8 cellular contexts compared by ENCODE assay signal in the genomic region with DNA sequence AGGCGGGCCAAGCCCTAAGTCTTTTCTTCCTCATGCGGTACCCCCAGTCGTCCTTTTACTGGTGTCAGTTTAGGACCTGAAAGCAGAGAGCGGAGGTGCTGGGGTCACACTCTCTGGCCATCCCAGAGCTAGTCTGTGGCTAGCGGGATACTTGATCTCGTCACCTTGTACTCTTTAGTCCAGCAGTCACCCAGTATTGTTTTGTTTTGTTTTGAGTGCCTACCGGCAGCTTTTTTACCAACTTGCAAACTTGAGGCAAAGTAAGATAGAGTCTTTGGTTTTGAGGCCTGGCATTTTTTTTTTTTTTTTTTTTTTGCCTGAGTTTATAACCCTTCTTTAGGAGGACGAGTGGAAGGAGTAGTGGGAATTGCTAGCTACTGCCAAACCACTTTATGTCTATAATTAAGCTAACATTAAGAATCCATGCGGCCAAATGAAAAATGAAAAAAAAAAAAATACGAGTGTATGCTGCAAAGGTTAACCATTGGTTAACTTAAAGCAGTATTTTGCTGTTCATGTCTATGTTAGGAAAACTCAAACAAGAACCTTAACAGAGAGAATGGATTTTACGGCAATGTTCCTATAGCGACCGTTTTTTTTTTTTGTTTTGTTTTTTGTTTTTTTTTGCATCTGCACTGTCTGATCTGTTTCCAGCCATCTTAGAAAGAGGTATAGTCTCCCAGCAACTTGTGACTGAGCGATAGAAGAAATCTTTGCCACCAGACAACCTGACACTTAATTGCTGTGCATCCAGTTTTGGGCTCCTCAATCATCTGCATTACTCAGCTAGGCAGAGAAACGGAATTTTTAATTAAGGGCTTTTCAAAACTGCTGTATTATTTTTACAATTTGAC. TPM values are rescaled to one million over a fixed set of nuclear protein-coding genes. Genes with fewer than 3 reads are reported as not detected.
DNase-seq lines count a peak whose midpoint lies in the region; ATAC-seq, FAIRE-seq and TF ChIP-seq lines count a peak whose summit lies in the region.

No MANE protein-coding gene starts in this region.

- peaks cover 48% of the 10 kb centered on the region for H4K20me1 ChIP-seq in astrocyte (ENCODE audit: insufficient read depth, low read length)
- peaks cover 5% of the 10 kb centered on the region for H4K20me1 ChIP-seq in keratinocyte (ENCODE audit: control insufficient read depth, extremely low read depth, insufficient read depth, low read length)

- peaks cover 4% of the 10 kb centered on the region for H3K36me3 Mint-ChIP-seq in IgD-negative memory B cell
- no peaks in the 10 kb centered on the region for H3K36me3 Mint-ChIP-seq in astrocyte (ENCODE audit: low read depth, unreplicated experiment)

- H3K79me2 ChIP-seq in astrocyte (ENCODE audit: insufficient read depth, low read length) (peaks cover 88% of the 10 kb centered on the region), keratinocyte (ENCODE audit: control insufficient read depth, insufficient read depth, low read length) (peaks cover 63% of the 10 kb centered on the region)

- FAIRE-seq in astrocyte (lab: Jason Lieb, UNC) = no peak
- no peak for FAIRE-seq in keratinocyte (lab: Jason Lieb, UNC)

- H3K27me3 Mint-ChIP-seq in IgD-negative memory B cell (no peaks in the 10 kb centered on the region), astrocyte (ENCODE audit: low read depth, unreplicated experiment) (no peaks in the 10 kb centered on the region)

- H3K27ac Mint-ChIP-seq in IgD-negative memory B cell (peak overlapping the region; percentile 98 to 100 (median 98)), astrocyte (ENCODE audit: unreplicated experiment) (peak overlapping the region; percentile 81)

- H3K4me3 Mint-ChIP-seq in IgD-negative memory B cell (peak overlapping the region; percentile 94 to 99 (median 98)), astrocyte (ENCODE audit: unreplicated experiment) (peak overlapping the region; percentile 96)

- H2AFZ ChIP-seq in astrocyte (ENCODE audit: low read depth, low read length) (peak overlapping the region; percentile 70), keratinocyte (ENCODE audit: control insufficient read depth, low read length) (peak overlapping the region; percentile 78)

- no peak for TF ChIP-seq CTCF in BJ (IDR thresholded peaks at IDR 0.05; ENCODE audit: insufficient read depth, low read depth, low read length)
- TF ChIP-seq CTCF in astrocyte (IDR thresholded peaks at IDR 0.05; ENCODE audit: insufficient read depth, low read depth, low read length) = no peak
- TF ChIP-seq CTCF in keratinocyte (optimal IDR thresholded peaks at IDR 0.05 in 1 of 3, IDR thresholded peaks at IDR 0.05 in 1 of 3, conservative IDR thresholded peaks at IDR 0.05 in 1 of 3; ENCODE audit: extremely low read depth in 1 of 3, insufficient read depth in 2 of 3, low read length in 3 of 3) = no peak
- TF ChIP-seq CTCF in suprapubic skin (IDR thresholded peaks at IDR 0.05) = no peak

- H3K4me1 Mint-ChIP-seq in IgD-negative memory B cell = peaks cover 52 to 65% (median 59%) of the 10 kb centered on the region in 3 donors
- peaks cover 18% of the 10 kb centered on the region for H3K4me1 Mint-ChIP-seq in astrocyte (ENCODE audit: low read depth, unreplicated experiment)

- peak overlapping the region; percentile 95 for H3K27ac ChIP-seq in astrocyte (ENCODE audit: low read depth, low read length)
- H3K27ac ChIP-seq in keratinocyte (ENCODE audit: control insufficient read depth, insufficient read depth, low read length) = peak overlapping the region; percentile 89
- peak overlapping the region; percentile 99 for H3K27ac ChIP-seq in suprapubic skin

- H3K4me3 ChIP-seq in BJ (ENCODE audit: low read depth, low read length) = peak overlapping the region; percentile 88
- H3K4me3 ChIP-seq in astrocyte (ENCODE audit: insufficient read depth, low read depth, low read length) = peak overlapping the region; percentile 82
- peak overlapping the region; percentile 74 to 85 (median 84) for H3K4me3 ChIP-seq in keratinocyte (ENCODE audit: control insufficient read depth in 2 of 3, extremely low read depth in 1 of 3, insufficient read depth in 2 of 3, low read depth in 1 of 3, low read length in 3 of 3)
- peak overlapping the region; percentile 89 for H3K4me3 ChIP-seq in suprapubic skin

- under 1% methylated on average over 14 of the region's 15 CpGs for WGBS in suprapubic skin

- DNase-seq in BJ (ENCODE audit: low read depth) (no peak), astrocyte (ENCODE audit: low read depth) (peak; percentile 1), keratinocyte (ENCODE audit: low read depth, low spot score) (no peak), suprapubic skin (ENCODE audit: low spot score in 2 of 2) (no peak), ureter (ENCODE audit: low spot score) (no peak), D341Med (ENCODE audit: low spot score) (no peak)

- dilution Hi-C loops in keratinocyte (cut with MboI; ENCODE audit: extremely low pct_ligation_motif_present, low sequenced_read_pairs) = no loop called here

- H3K27me3 ChIP-seq in BJ (ENCODE audit: control insufficient read depth, insufficient read depth, low read length) = no peaks in the 10 kb centered on the region
- H3K27me3 ChIP-seq in astrocyte (ENCODE audit: insufficient read depth, low read length) = no peaks in the 10 kb centered on the region
- no peaks in the 10 kb centered on the region for H3K27me3 ChIP-seq in keratinocyte (ENCODE audit: control insufficient read depth, extremely low read depth, insufficient read depth, low read length)
- H3K27me3 ChIP-seq in suprapubic skin = no peaks in the 10 kb centered on the region

- CTCF ChIA-PET in BJ (lab: Yijun Ruan, JAX) = interaction anchor here (0.6 to 2.2 kb wide), 7 partner anchors 11 to 133 kb away, joined by 3 to 10 read pairs (median 4); no protein-coding TSS in a partner anchor

- peak; percentile 6 for ATAC-seq in GM19452 (IDR thresholded peaks at IDR 0.05; ENCODE audit: unreplicated experiment)

- peak overlapping the region; percentile 96 for H3K9ac ChIP-seq in astrocyte (ENCODE audit: low read length)
- H3K9ac ChIP-seq in keratinocyte (ENCODE audit: control insufficient read depth, extremely low read depth, insufficient read depth, low read length) = peak overlapping the region; percentile 94

- H3K4me2 ChIP-seq in astrocyte (ENCODE audit: low read length) = peak overlapping the region; percentile 86
- H3K4me2 ChIP-seq in keratinocyte (ENCODE audit: control insufficient read depth, extremely low read depth, insufficient read depth, low read depth, low read length) = peak overlapping the region; percentile 90

- H3K36me3 ChIP-seq in BJ (ENCODE audit: control insufficient read depth, insufficient read depth, low read length) (no peaks in the 10 kb centered on the region), astrocyte (ENCODE audit: insufficient read depth, low read length) (no peaks in the 10 kb centered on the region), keratinocyte (ENCODE audit: control insufficient read depth in 2 of 2, extremely low read depth in 1 of 2, insufficient read depth in 2 of 2, low read length in 2 of 2) (peaks cover 1 to 5% of the 10 kb centered on the region in 2 experiments), suprapubic skin (no peaks in the 10 kb centered on the region)

- H3K4me1 ChIP-seq in astrocyte (ENCODE audit: insufficient read depth, low read length) (peaks cover 19% of the 10 kb centered on the region), keratinocyte (ENCODE audit: control insufficient read depth, extremely low read depth, insufficient read depth, low read length) (peaks cover 15% of the 10 kb centered on the region), suprapubic skin (peaks cover 55% of the 10 kb centered on the region)

- no peak for TF ChIP-seq POLR2A in suprapubic skin (IDR thresholded peaks at IDR 0.05)

- POLR2A ChIA-PET in BJ (lab: Charles Lee) = interaction anchor here (0.6 to 1.2 kb wide), 2 partner anchors 15 to 114 kb away, joined by 6 to 11 read pairs; a partner anchor contains a TSS

- H3K9me3 Mint-ChIP-seq in IgD-negative memory B cell = peaks cover 0 to 2% (median 0%) of the 10 kb centered on the region in 3 donors
- no peaks in the 10 kb centered on the region for H3K9me3 Mint-ChIP-seq in astrocyte (ENCODE audit: unreplicated experiment)

- H3K9me1 ChIP-seq in keratinocyte (ENCODE audit: control insufficient read depth, extremely low read depth, insufficient read depth, low read length) = peaks cover 2% of the 10 kb centered on the region

- no peak for TF ChIP-seq EP300 in suprapubic skin (IDR thresholded peaks at IDR 0.05)

- H3K9me3 ChIP-seq in astrocyte (ENCODE audit: insufficient read depth, low read depth, low read length) (no peaks in the 10 kb centered on the region), keratinocyte (ENCODE audit: control insufficient read depth, low read depth, low read length) (no peaks in the 10 kb centered on the region), suprapubic skin (no peaks in the 10 kb centered on the region)

RNA-seq across cellular contexts. Expression of a gene that starts 56.8 kb away (rescaled TPM):
- polyA plus RNA-seq in BJ (2011; rRNA removed) (not detected in 2 replicates), IgD-negative memory B cell (not detected), keratinocyte (not detected in 3 replicates)
- polyA minus RNA-seq in BJ (2011; rRNA and poly(A)+ RNA removed) = not detected in 2 replicates
- total RNA-seq in astrocyte (not detected in 2 replicates), suprapubic skin (not detected), ureter (not detected)
- not detected for polyA plus RNA-seq in keratinocyte (2011; ENCODE audit: low read depth)
- not detected in 2 replicates for polyA plus RNA-seq in keratinocyte (2011; cell fraction: cytosol; rRNA removed)
- polyA plus RNA-seq in keratinocyte (2011; cell fraction: nucleus; rRNA removed) = not detected in 2 replicates
- not detected in 2 replicates for polyA plus RNA-seq in keratinocyte (2012; ENCODE audit: low replicate concordance)
- not detected in 3 replicates for polyA minus RNA-seq in keratinocyte
- not detected for polyA minus RNA-seq in keratinocyte (2011; cell fraction: cytosol; rRNA and poly(A)+ RNA removed)
- not detected in 2 replicates for polyA minus RNA-seq in keratinocyte (2011; cell fraction: nucleus; rRNA and poly(A)+ RNA removed)
